In the genomic region with DNA sequence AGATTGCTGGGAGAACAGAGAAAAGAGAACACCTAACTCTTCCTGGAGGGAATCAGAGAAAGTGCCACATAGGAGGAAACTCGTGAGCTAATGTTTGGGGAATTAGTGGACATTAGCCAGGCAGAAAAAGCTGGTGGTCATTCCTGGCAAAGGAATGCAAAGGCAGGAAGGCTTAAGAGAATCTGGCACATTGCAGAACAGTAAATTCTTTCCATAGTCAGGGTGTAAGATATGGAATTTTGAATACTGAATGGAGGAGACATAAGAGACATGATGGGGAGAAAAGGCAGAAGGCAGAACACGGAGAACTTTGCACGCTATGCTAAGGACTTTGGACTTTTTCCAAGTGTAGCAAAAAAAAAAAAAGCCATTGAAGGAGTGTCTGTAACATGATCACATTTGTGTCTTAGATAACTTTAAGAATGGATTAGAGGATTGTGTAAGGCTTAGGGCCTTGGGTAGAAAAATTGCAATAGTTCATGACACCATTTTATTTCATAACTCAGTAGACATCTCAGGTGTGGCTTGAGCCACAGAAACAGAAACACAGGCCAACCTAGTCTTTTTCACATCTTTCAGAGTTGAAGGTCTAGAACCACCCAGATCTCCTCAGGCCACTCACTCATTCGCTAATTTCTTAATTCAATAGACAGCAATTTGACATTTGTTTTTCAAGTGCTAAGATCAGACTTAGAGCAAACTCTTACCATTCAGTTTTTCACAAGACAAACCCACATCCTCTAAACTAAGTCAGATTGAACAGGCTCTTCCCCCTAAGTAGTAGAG, we compare ENCODE assay signal across 9 cellular contexts. TPM values are rescaled to one million over a fixed set of nuclear protein-coding genes. Genes with fewer than 3 reads are reported as not detected.
DNase-seq lines count a peak whose midpoint lies in the region; ATAC-seq, FAIRE-seq and TF ChIP-seq lines count a peak whose summit lies in the region.
"Had no signal": no experiment of that assay in that cellular context is flagged by ENCODE, and none has a peak within 500 bp of the region (broad histone marks: within the 10 kb centered on the region; RNA-seq: fewer than 3 reads in every experiment).

No MANE protein-coding gene starts in this region.

- peak overlapping the region; percentile 97 for H3K27ac ChIP-seq in ACC112 (ENCODE audit: low read depth, low read length)
- H3K27ac ChIP-seq in lower lobe of right lung = peak overlapping the region; percentile 5

- in situ Hi-C loops in GM13976 (cut with MboI; ENCODE audit: low sequenced_read_pairs, unreplicated experiment) (no loop called here), KBM-7 (cut with MboI; ENCODE audit: low pct_unique_long_range_greater_than_20kb, low sequenced_read_pairs) (no loop called here)

- H3K27me3 ChIP-seq in ACC112 (ENCODE audit: insufficient read depth, low read length) = no peaks in the 10 kb centered on the region
- no peaks in the 10 kb centered on the region for H3K27me3 ChIP-seq in lower lobe of right lung (ENCODE audit: low read depth)

- H3K9me3 ChIP-seq in lower lobe of right lung = no peaks in the 10 kb centered on the region

- FAIRE-seq in H54 (lab: Jason Lieb, UNC) = peak; percentile 62

- TF ChIP-seq CTCF in lower lobe of right lung (IDR thresholded peaks at IDR 0.05) (no peak), GM13976 (IDR thresholded peaks at IDR 0.05; ENCODE audit: borderline replicate concordance, control extremely low read depth, extremely low read depth, insufficient read depth, missing control alignments) (no peak)

- H3K27me3 Mint-ChIP-seq in activated T-helper 1 cell treated with anti-CD3 and anti-CD28 coated beads, Interleukin-12 subunit alpha, Interleukin-12 subunit beta, Interleukin-2, Interleukin-4 antibody, amounts not matched to agents 30 ng/mL and 10 ng/mL and 1 ng/mL, durations not matched to agents 14 hours and 24 hours and 36 hours (ENCODE audit: insufficient read depth) = peaks cover 2% of the 10 kb centered on the region

- H3K4me3 Mint-ChIP-seq in activated T-helper 1 cell treated with anti-CD3 and anti-CD28 coated beads, Interleukin-12 subunit alpha, Interleukin-12 subunit beta, Interleukin-2, Interleukin-4 antibody, amounts not matched to agents 30 ng/mL and 10 ng/mL and 1 ng/mL, durations not matched to agents 14 hours and 24 hours and 36 hours = peak overlapping the region; percentile 41
- H3K4me3 Mint-ChIP-seq: activated naive CD8-positive, alpha-beta T cell had no signal

- peaks cover 14% of the 10 kb centered on the region for H3K36me3 Mint-ChIP-seq in activated T-helper 1 cell treated with anti-CD3 and anti-CD28 coated beads, Interleukin-12 subunit alpha, Interleukin-12 subunit beta, Interleukin-2, Interleukin-4 antibody, amounts not matched to agents 30 ng/mL and 10 ng/mL and 1 ng/mL, durations not matched to agents 14 hours and 24 hours and 36 hours (ENCODE audit: low read depth)
- H3K36me3 Mint-ChIP-seq: activated naive CD8-positive, alpha-beta T cell had no signal

- intact Hi-C loops in activated T-helper 1 cell treated with anti-CD3 and anti-CD28 coated beads, Interleukin-12 subunit alpha, Interleukin-12 subunit beta, Interleukin-2, Interleukin-4 antibody, amounts not matched to agents 30 ng/mL and 10 ng/mL and 1 ng/mL, durations not matched to agents 14 hours and 24 hours and 36 hours (cut with micrococcal nuclease) = loop anchor here (1.0 to 10.0 kb wide), 7 partner anchors 29 to 1857 kb away; a partner anchor contains a TSS
- intact Hi-C loops in lower lobe of right lung (cut with DNase I) = no loop called here

- TF ChIP-seq POLR2A in H54 (IDR thresholded peaks at IDR 0.05; ENCODE audit: low read depth, low read length) = no peak

- H3K4me1 ChIP-seq in ACC112 (ENCODE audit: control insufficient read depth, insufficient read depth, low read length, unreplicated experiment) = peaks cover 52% of the 10 kb centered on the region
- peaks cover 21% of the 10 kb centered on the region for H3K4me1 ChIP-seq in lower lobe of right lung

- H3K27ac Mint-ChIP-seq in activated T-helper 1 cell treated with anti-CD3 and anti-CD28 coated beads, Interleukin-12 subunit alpha, Interleukin-12 subunit beta, Interleukin-2, Interleukin-4 antibody, amounts not matched to agents 30 ng/mL and 10 ng/mL and 1 ng/mL, durations not matched to agents 14 hours and 24 hours and 36 hours = peak overlapping the region; percentile 65
- H3K27ac Mint-ChIP-seq: activated naive CD8-positive, alpha-beta T cell had no signal

- ATAC-seq in lower lobe of right lung (peak; percentile 12 to 17), HG02884 (IDR thresholded peaks at IDR 0.05; ENCODE audit: unreplicated experiment) (no peak), HG02970 (IDR thresholded peaks at IDR 0.05; ENCODE audit: low FRiP score, unreplicated experiment) (no peak)

- H3K4me3 ChIP-seq in ACC112 (ENCODE audit: low read depth, low read length) (peak overlapping the region; percentile 10; the same call in 1 of the 2 replicates), lower lobe of right lung (no peak overlapping the region)

- H3K36me3 ChIP-seq in ACC112 (ENCODE audit: insufficient read depth, low read length) (no peaks in the 10 kb centered on the region), lower lobe of right lung (no peaks in the 10 kb centered on the region)

- H3K79me2 ChIP-seq in ACC112 (ENCODE audit: control insufficient read depth, insufficient read depth, low read length, unreplicated experiment) = no peaks in the 10 kb centered on the region

- H2AFZ ChIP-seq in ACC112 (ENCODE audit: low read length, unreplicated experiment) = peak overlapping the region; percentile 59

- DNase-seq in H54 (ENCODE audit: insufficient read length, low spot score) = peak; percentile 19
- peak; percentile 11 for DNase-seq in activated T-helper 1 cell treated with anti-CD3 and anti-CD28 coated beads, Interleukin-12 subunit alpha, Interleukin-12 subunit beta, Interleukin-2, Interleukin-4 antibody, amounts not matched to agents 30 ng/mL and 10 ng/mL and 1 ng/mL, durations not matched to agents 14 hours and 24 hours and 36 hours (ENCODE audit: low spot score)
- no peak for DNase-seq in lower lobe of right lung
- no peak for DNase-seq in GM13976 (ENCODE audit: low spot score)
- no peak for DNase-seq in KBM-7

- H3K4me1 Mint-ChIP-seq in activated T-helper 1 cell treated with anti-CD3 and anti-CD28 coated beads, Interleukin-12 subunit alpha, Interleukin-12 subunit beta, Interleukin-2, Interleukin-4 antibody, amounts not matched to agents 30 ng/mL and 10 ng/mL and 1 ng/mL, durations not matched to agents 14 hours and 24 hours and 36 hours (ENCODE audit: low read depth) = peaks cover 85% of the 10 kb centered on the region

- peaks cover 7% of the 10 kb centered on the region for H3K9me3 Mint-ChIP-seq in activated T-helper 1 cell treated with anti-CD3 and anti-CD28 coated beads, Interleukin-12 subunit alpha, Interleukin-12 subunit beta, Interleukin-2, Interleukin-4 antibody, amounts not matched to agents 30 ng/mL and 10 ng/mL and 1 ng/mL, durations not matched to agents 14 hours and 24 hours and 36 hours

RNA-seq across cellular contexts. Expression of a gene that starts 31.2 kb away (rescaled TPM):
- 0.23 TPM in 1 of 2 replicates, not detected in the other for total RNA-seq in activated T-helper 1 cell treated with anti-CD3 and anti-CD28 coated beads, Interleukin-12 subunit alpha, Interleukin-12 subunit beta, Interleukin-2, Interleukin-4 antibody, amounts not matched to agents 30 ng/mL and 10 ng/mL and 1 ng/mL, durations not matched to agents 14 hours and 24 hours and 36 hours
- 148 TPM for total RNA-seq in lower lobe of right lung

Comparison
In these comparisons a context has a peak if more than half of its experiments do, and no peak if none do; other contexts are left out.
1. DNase-seq: peak in H54 (single experiment) and activated T-helper 1 cell treated with anti-CD3 and anti-CD28 coated beads, Interleukin-12 subunit alpha, Interleukin-12 subunit beta, Interleukin-2, Interleukin-4 antibody, amounts not matched to agents 30 ng/mL and 10 ng/mL and 1 ng/mL, durations not matched to agents 14 hours and 24 hours and 36 hours (single experiment); none in lower lobe of right lung (single experiment), GM13976 (single experiment) and KBM-7 (single experiment).
2. ATAC-seq: peak in lower lobe of right lung (2 of 2); none in HG02884 (single experiment) and HG02970 (single experiment).
3. RNA of a gene that starts 31.2 kb away (total RNA-seq): 148 TPM in lower lobe of right lung (single experiment); 0.23 TPM in activated T-helper 1 cell treated with anti-CD3 and anti-CD28 coated beads, Interleukin-12 subunit alpha, Interleukin-12 subunit beta, Interleukin-2, Interleukin-4 antibody, amounts not matched to agents 30 ng/mL and 10 ng/mL and 1 ng/mL, durations not matched to agents 14 hours and 24 hours and 36 hours; every median in the first group is over 100 times any median in the second.